In the genomic region with DNA sequence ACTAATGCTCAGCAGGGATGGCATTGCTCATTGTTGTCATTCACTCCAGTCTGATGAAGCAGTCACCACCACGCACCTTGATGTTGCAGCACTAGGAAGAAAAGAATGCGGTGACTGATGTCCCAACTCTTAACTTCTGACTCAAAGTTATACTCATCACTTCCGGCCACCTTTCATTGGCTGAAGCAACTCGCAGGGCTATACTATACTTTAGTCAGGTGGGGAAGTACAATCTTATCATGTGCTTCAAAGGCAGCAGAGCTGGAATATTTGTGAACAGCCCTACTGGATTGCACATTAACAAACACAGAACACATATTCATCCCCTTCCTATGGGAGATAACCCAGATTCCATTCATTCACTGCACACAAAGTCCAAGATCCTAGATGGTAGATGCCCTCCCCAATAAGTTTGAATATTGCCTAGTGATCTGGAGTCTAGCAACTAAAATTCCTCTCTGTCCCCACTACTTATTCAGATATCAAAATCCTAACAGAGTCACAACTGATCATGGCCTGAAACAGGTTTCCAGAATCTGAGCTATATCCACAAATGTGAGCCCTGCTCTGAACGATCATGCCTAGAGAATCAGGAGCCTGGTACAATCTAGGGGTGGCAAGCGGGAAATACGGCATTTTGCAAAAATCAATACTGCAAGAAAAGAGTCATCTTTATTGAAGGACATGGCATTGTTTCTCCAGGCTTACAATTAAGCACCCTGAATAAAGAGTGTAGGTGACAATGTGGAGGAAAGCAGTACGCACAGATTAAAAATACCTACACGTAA, we compare ENCODE assay signal across 13 cellular contexts. TPM values are rescaled to one million over a fixed set of nuclear protein-coding genes. Genes with fewer than 3 reads are reported as not detected.
DNase-seq lines count a peak whose midpoint lies in the region; ATAC-seq and TF ChIP-seq lines count a peak whose summit lies in the region.
"Had no signal": no experiment of that assay in that cellular context is flagged by ENCODE, and none has a peak within 500 bp of the region (broad histone marks: within the 10 kb centered on the region; RNA-seq: fewer than 3 reads in every experiment).

No MANE protein-coding gene starts in this region.

- H3K4me3 ChIP-seq in SK-N-SH (ENCODE audit: low read depth in 2 of 2, low read length in 1 of 2) (no peak overlapping the region), brain microvascular endothelial cell (ENCODE audit: low read depth, low read length) (no peak overlapping the region), trophoblast cell (ENCODE audit: low read depth, low read length) (no peak overlapping the region), MM.1S (ENCODE audit: low read length) (no peak overlapping the region)
- H3K4me3 ChIP-seq: ascending aorta, skin epidermis had no signal

- H3K4ac ChIP-seq in trophoblast cell (ENCODE audit: low read depth, low read length), result no peak overlapping the region

- peak overlapping the region; percentile 65 for H2BK12ac ChIP-seq in trophoblast cell (ENCODE audit: low read length)

- CTCF ChIA-PET in SK-N-SH (lab: Yijun Ruan, JAX), result no interaction called here

- peak overlapping the region; percentile 28 for H4K91ac ChIP-seq in trophoblast cell (ENCODE audit: low read depth, low read length)

- H2AFZ ChIP-seq in SK-N-SH (ENCODE audit: low read depth) (no peak overlapping the region), trophoblast cell (ENCODE audit: insufficient read depth, low read length, poor library complexity) (no peak overlapping the region), MM.1S (ENCODE audit: low read length) (no peak overlapping the region)

- TF ChIP-seq EP300 in SK-N-SH (IDR thresholded peaks at IDR 0.05; ENCODE audit: borderline replicate concordance in 1 of 2, low read depth in 1 of 2, low read length in 1 of 2), result no peak

- DNase-seq in SK-N-SH, result no peak
- DNase-seq in LoVo (ENCODE audit: low spot score), result peak; percentile 25
- peak; percentile 87 for DNase-seq in brain microvascular endothelial cell
- peak; percentile 73 to 82 for DNase-seq in trophoblast cell
- DNase-seq in MM.1S, result no peak
- DNase-seq in NOMO-1 treated with dmso at 0.1 percent for 144 hours (lab: John Stamatoyannopoulos, UW; ENCODE audit: unreplicated experiment), result no peak
- DNase-seq: DMS79 treated with DMSO at 0.1 percent for 48 hours, naive B cell, NCI-H524 treated with DMSO at 0.1 percent for 48 hours had no signal

- H3K9me2 ChIP-seq in SK-N-SH (no peaks in the 10 kb centered on the region), MM.1S (replicated peaks; ENCODE audit: insufficient read depth, low read length) (no peaks in the 10 kb centered on the region)

- peak overlapping the region; percentile 68 for H2BK120ac ChIP-seq in trophoblast cell (ENCODE audit: insufficient read depth, low read length, poor library complexity)

- no peak for TF ChIP-seq RAD21 in SK-N-SH (IDR thresholded peaks at IDR 0.05; ENCODE audit: low read length)

- H3K23ac ChIP-seq in trophoblast cell (ENCODE audit: low read length), result no peak overlapping the region

- no peak overlapping the region for H2BK5ac ChIP-seq in trophoblast cell (ENCODE audit: low read depth, low read length, poor library complexity)

- ATAC-seq in SK-N-SH treated with all-trans-retinoic acid at 6 μM for 48 hours (no peak), GM18519 (IDR thresholded peaks at IDR 0.05; ENCODE audit: low FRiP score, unreplicated experiment) (no peak)

- H3K79me2 ChIP-seq in SK-N-SH (ENCODE audit: insufficient read depth) (peaks cover 17% of the 10 kb centered on the region), trophoblast cell (ENCODE audit: control insufficient read depth, insufficient read depth, low read length, poor library complexity) (peaks cover 15% of the 10 kb centered on the region), MM.1S (ENCODE audit: low read length) (peaks cover 11% of the 10 kb centered on the region)

- H3F3A ChIP-seq in SK-N-SH (replicated peaks; ENCODE audit: insufficient read depth), result peaks cover 30% of the 10 kb centered on the region
- peaks cover 11% of the 10 kb centered on the region for H3F3A ChIP-seq in MM.1S (ENCODE audit: insufficient read depth, low read length)

- no peak overlapping the region for H3K4me2 ChIP-seq in SK-N-SH
- H3K4me2 ChIP-seq in trophoblast cell (ENCODE audit: low read length), result no peak overlapping the region
- H3K4me2 ChIP-seq in MM.1S (ENCODE audit: low read depth, low read length), result no peak overlapping the region

- WGBS in SK-N-SH (ENCODE audit: low lambda C conversion rate), result 77% methylated on average over 9 of the region's 9 CpGs
- no CpG with 5 or more reads among the region's 9 CpGs for WGBS in trophoblast cell (ENCODE audit: extremely low coverage, insufficient coverage, insufficient read length)

- H4K8ac ChIP-seq in trophoblast cell (ENCODE audit: low read depth, low read length), result no peak overlapping the region

- H4K12ac ChIP-seq in trophoblast cell (ENCODE audit: low read depth, low read length), result no peak overlapping the region

- no peaks in the 10 kb centered on the region for H3K9me3 ChIP-seq in SK-N-SH
- H3K9me3 ChIP-seq in trophoblast cell (ENCODE audit: insufficient read depth, low read depth, low read length), result no peaks in the 10 kb centered on the region
- no peaks in the 10 kb centered on the region for H3K9me3 ChIP-seq in MM.1S (replicated peaks; ENCODE audit: insufficient read depth, low read length)
- H3K9me3 ChIP-seq: ascending aorta had no signal

- H3K36me3 ChIP-seq in SK-N-SH (replicated peaks in 1 of 2; ENCODE audit: control insufficient read depth in 1 of 2, insufficient read depth in 2 of 2, low read length in 1 of 2) (no peaks in the 10 kb centered on the region), brain microvascular endothelial cell (replicated peaks) (no peaks in the 10 kb centered on the region), trophoblast cell (ENCODE audit: control insufficient read depth in 1 of 2, insufficient read depth in 2 of 2, low read length in 2 of 2) (no peaks in the 10 kb centered on the region), MM.1S (replicated peaks; ENCODE audit: insufficient read depth, low read length) (no peaks in the 10 kb centered on the region)
- H3K36me3 ChIP-seq: ascending aorta had no signal

- in situ Hi-C loops in brain microvascular endothelial cell (cut with HindIII; ENCODE audit: low pct_ligation_motif_present, low sequenced_read_pairs), result loop anchor here (10.0 kb wide), 1 partner anchor 318 kb away; no protein-coding TSS in a partner anchor

- POLR2A ChIA-PET in SK-N-SH (lab: Yijun Ruan, JAX), result no interaction called here

- no peak for TF ChIP-seq CTCF in SK-N-SH (IDR thresholded peaks at IDR 0.05)
- no peak for TF ChIP-seq CTCF in brain microvascular endothelial cell (IDR thresholded peaks at IDR 0.05; ENCODE audit: low read depth, low read length, missing control alignments)
- no peak for TF ChIP-seq CTCF in MM.1S (IDR thresholded peaks at IDR 0.05; ENCODE audit: low read length)

- peaks cover 0 to 2% of the 10 kb centered on the region in 2 experiments; a peak in 2 of 4 replicates for H3K4me1 ChIP-seq in SK-N-SH (ENCODE audit: control insufficient read depth in 1 of 2, insufficient read depth in 2 of 2, low read depth in 1 of 2, low read length in 1 of 2)
- H3K4me1 ChIP-seq in trophoblast cell (ENCODE audit: control insufficient read depth in 1 of 2, insufficient read depth in 2 of 2, low read length in 2 of 2), result peaks cover 5 to 9% of the 10 kb centered on the region in 2 experiments
- H3K4me1 ChIP-seq in MM.1S (ENCODE audit: low read length), result peaks cover 10% of the 10 kb centered on the region
- H3K4me1 ChIP-seq: ascending aorta had no signal

- H4K20me1 ChIP-seq in SK-N-SH (ENCODE audit: insufficient read depth), result no peaks in the 10 kb centered on the region
- H4K20me1 ChIP-seq in MM.1S (ENCODE audit: insufficient read depth, low read length), result no peaks in the 10 kb centered on the region

- H3K27ac ChIP-seq in SK-N-SH (ENCODE audit: low read depth in 2 of 2, low read length in 1 of 2) (no peak overlapping the region; a peak in 1 of 4 replicates), brain microvascular endothelial cell (no peak overlapping the region), trophoblast cell (ENCODE audit: low read depth, low read length) (no peak overlapping the region), MM.1S (ENCODE audit: low read length) (no peak overlapping the region)
- H3K27ac ChIP-seq: ascending aorta, skin epidermis had no signal

- H3K18ac ChIP-seq in trophoblast cell (ENCODE audit: low read length), result no peak overlapping the region

- H3K9ac ChIP-seq in SK-N-SH, result no peak overlapping the region
- no peak overlapping the region for H3K9ac ChIP-seq in trophoblast cell (ENCODE audit: low read length)
- no peak overlapping the region for H3K9ac ChIP-seq in MM.1S (ENCODE audit: low read length)

- H3K79me1 ChIP-seq in trophoblast cell (ENCODE audit: low read length), result peaks cover 28% of the 10 kb centered on the region

- no peaks in the 10 kb centered on the region for H3K27me3 ChIP-seq in SK-N-SH (ENCODE audit: insufficient read depth)
- no peaks in the 10 kb centered on the region for H3K27me3 ChIP-seq in brain microvascular endothelial cell (replicated peaks)
- H3K27me3 ChIP-seq in trophoblast cell (ENCODE audit: insufficient read depth, low read length), result no peaks in the 10 kb centered on the region
- H3K27me3 ChIP-seq in MM.1S (replicated peaks; ENCODE audit: insufficient read depth, low read length), result no peaks in the 10 kb centered on the region
- H3K27me3 ChIP-seq: ascending aorta had no signal

- H3K14ac ChIP-seq in trophoblast cell (ENCODE audit: low read length), result no peak overlapping the region

- no peak overlapping the region for H2AK5ac ChIP-seq in trophoblast cell (ENCODE audit: low read length)

TF ChIP-seq in SK-N-SH, 30 proteins besides CTCF, POLR2A, EP300 and RAD21:
- TF ChIP-seq JUND (IDR thresholded peaks at IDR 0.05), result peak; percentile 24; the same call in 1 of the 2 replicates
- TF ChIP-seq, protein P1, sequence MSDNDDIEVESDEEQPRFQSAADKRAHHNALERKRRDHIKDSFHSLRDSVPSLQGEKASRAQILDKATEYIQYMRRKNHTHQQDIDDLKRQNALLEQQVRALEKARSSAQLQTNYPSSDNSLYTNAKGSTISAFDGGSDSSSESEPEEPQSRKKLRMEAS (IDR thresholded peaks at IDR 0.05; ENCODE audit: low read depth), result no peak
- TF ChIP-seq FOSL2 (IDR thresholded peaks at IDR 0.05; ENCODE audit: borderline replicate concordance, low read depth), result peak; percentile 45; the same call in 1 of the 2 replicates

TF ChIP-seq in SK-N-SH treated with all-trans-retinoic acid at 6 μM for 48 hours, 23 proteins besides CTCF, POLR2A, EP300 and RAD21 (continues in another document):
- TF ChIP-seq CSDC2 (CRISPR knock-in tag; IDR thresholded peaks at IDR 0.05), result no peak

RNA-seq across cellular contexts. Expression of a gene that starts 3.4 kb away (rescaled TPM):
- 77.7 and 86.8 TPM in 2 replicates for polyA plus RNA-seq in SK-N-SH (2012; rRNA removed)
- 88.6 and 91.1 TPM in 2 replicates for polyA plus RNA-seq in SK-N-SH (2012; cell fraction: cytosol; rRNA removed)
- polyA plus RNA-seq in SK-N-SH (2012; cell fraction: nucleus; rRNA removed), result 42.9 and 50.4 TPM in 2 replicates
- polyA plus RNA-seq in trophoblast cell (2013), result 338 and 348 TPM in 2 replicates

Comparison
In these comparisons a context has a peak if more than half of its experiments do, and no peak if none do; other contexts are left out.
1. DNase-seq: peak in LoVo (single experiment), brain microvascular endothelial cell (single experiment) and trophoblast cell (2 of 2); none in SK-N-SH (single experiment), MM.1S (single experiment) and NOMO-1 treated with dmso at 0.1 percent for 144 hours (single experiment).